ENCODE assay signal across 8 cellular contexts in genomic region chr11:108654994-108655631, GRCh38. TPM values are rescaled to one million over a fixed set of nuclear protein-coding genes. Genes with fewer than 3 reads are reported as not detected.
A peak's percentile ranks its signal among the peaks of the same experiment; 100 is the strongest.
DNase-seq lines count a peak whose midpoint lies in the region; ATAC-seq and TF ChIP-seq lines count a peak whose summit lies in the region.

No MANE protein-coding gene starts in this region.

- no peaks in the 10 kb centered on the region for H3K27me3 ChIP-seq in KMS-11 (ENCODE audit: insufficient read depth, low read depth)
- H3K27me3 ChIP-seq in RWPE2 (ENCODE audit: insufficient read depth, poor library complexity, severe bottlenecking): no peaks in the 10 kb centered on the region
- no peaks in the 10 kb centered on the region for H3K27me3 ChIP-seq in endodermal cell (ENCODE audit: control insufficient read depth, insufficient read depth, low read length, poor library complexity, severe bottlenecking)

- H3K4me3 Mint-ChIP-seq in activated CD4-positive, alpha-beta T cell treated with anti-CD3 and anti-CD28 coated beads, Interleukin-2, amount 10 ng/mL, durations not matched to agents 24 days and 14 days: no peak overlapping the region
- H3K4me3 Mint-ChIP-seq in endodermal cell: no peak overlapping the region

- 70 to 82% methylated on average over 3 to 5 of the region's 5 CpGs for WGBS in endodermal cell (ENCODE audit: insufficient coverage in 1 of 2, insufficient read length in 1 of 2), 2 experiments

- no peak overlapping the region for H3K4me3 ChIP-seq in KMS-11 (IDR thresholded peaks at IDR 0.05; ENCODE audit: insufficient read depth, low read depth, low read length)
- no peak overlapping the region for H3K4me3 ChIP-seq in RWPE2 (ENCODE audit: severe bottlenecking)
- H3K4me3 ChIP-seq in endodermal cell (ENCODE audit: low read length): no peak overlapping the region

- no peaks in the 10 kb centered on the region for H3K79me2 ChIP-seq in KMS-11 (ENCODE audit: insufficient read depth, low read depth)

- H3K9me3 ChIP-seq in RWPE2 (ENCODE audit: severe bottlenecking) (no peaks in the 10 kb centered on the region), endodermal cell (ENCODE audit: control insufficient read depth, low read length) (no peaks in the 10 kb centered on the region)

- intact Hi-C loops in activated CD4-positive, alpha-beta T cell treated with anti-CD3 and anti-CD28 coated beads, Interleukin-2, amount 10 ng/mL, durations not matched to agents 24 days and 14 days (cut with micrococcal nuclease): loop anchor here (10.0 kb wide), 1 partner anchor 910 kb away; no protein-coding TSS in a partner anchor

- peak; percentile 82 for DNase-seq in activated CD4-positive, alpha-beta T cell treated with anti-CD3 and anti-CD28 coated beads, Interleukin-2, amount 10 ng/mL, durations not matched to agents 24 days and 14 days
- no peak for DNase-seq in activated CD4-positive, alpha-beta T cell treated with anti-CD3 and anti-CD28 coated beads, Interleukin-2, amount 50 U/mL, for 4 hours
- DNase-seq in RWPE2 (ENCODE audit: low spot score): no peak
- peak; percentile 76 for DNase-seq in endodermal cell
- DNase-seq in myocyte (ENCODE audit: low read depth): peak; percentile 73
- DNase-seq in occipital lobe (lab: John Stamatoyannopoulos, UW): no peak

- no peaks in the 10 kb centered on the region for H3K4me1 Mint-ChIP-seq in activated CD4-positive, alpha-beta T cell treated with anti-CD3 and anti-CD28 coated beads, Interleukin-2, amount 10 ng/mL, durations not matched to agents 24 days and 14 days
- no peaks in the 10 kb centered on the region for H3K4me1 Mint-ChIP-seq in endodermal cell

- no peaks in the 10 kb centered on the region for H3K9me3 Mint-ChIP-seq in activated CD4-positive, alpha-beta T cell treated with anti-CD3 and anti-CD28 coated beads, Interleukin-2, amount 10 ng/mL, durations not matched to agents 24 days and 14 days
- H3K9me3 Mint-ChIP-seq in endodermal cell: peaks cover 4% of the 10 kb centered on the region

- no peak overlapping the region for H2AFZ ChIP-seq in KMS-11 (ENCODE audit: low read depth)

- ATAC-seq in RWPE2 (ENCODE audit: low read depth) (peak; percentile 71), HG03196 (IDR thresholded peaks at IDR 0.05; ENCODE audit: unreplicated experiment) (no peak)

- H3K9ac ChIP-seq in KMS-11 (no peak overlapping the region), endodermal cell (ENCODE audit: extremely low read depth, low read length, poor library complexity, severe bottlenecking) (no peak overlapping the region)

- no peaks in the 10 kb centered on the region for H4K20me1 ChIP-seq in KMS-11 (ENCODE audit: insufficient read depth)

- H3K4me1 ChIP-seq in KMS-11 (ENCODE audit: low read depth, poor library complexity, severe bottlenecking) (no peaks in the 10 kb centered on the region), RWPE2 (ENCODE audit: insufficient read depth, poor library complexity, severe bottlenecking) (no peaks in the 10 kb centered on the region), endodermal cell (ENCODE audit: control insufficient read depth, insufficient read depth, low read length) (no peaks in the 10 kb centered on the region)

- H3K36me3 Mint-ChIP-seq in activated CD4-positive, alpha-beta T cell treated with anti-CD3 and anti-CD28 coated beads, Interleukin-2, amount 10 ng/mL, durations not matched to agents 24 days and 14 days (ENCODE audit: low read depth): no peaks in the 10 kb centered on the region
- no peaks in the 10 kb centered on the region for H3K36me3 Mint-ChIP-seq in endodermal cell (ENCODE audit: low read depth)

- no peaks in the 10 kb centered on the region for H3K36me3 ChIP-seq in KMS-11 (ENCODE audit: insufficient read depth)
- no peaks in the 10 kb centered on the region for H3K36me3 ChIP-seq in RWPE2 (ENCODE audit: low read depth)
- H3K36me3 ChIP-seq in endodermal cell (ENCODE audit: control insufficient read depth, insufficient read depth, low read length): no peaks in the 10 kb centered on the region

- H3K4me2 ChIP-seq in KMS-11: no peak overlapping the region

- peaks cover 29% of the 10 kb centered on the region for H3K27me3 Mint-ChIP-seq in activated CD4-positive, alpha-beta T cell treated with anti-CD3 and anti-CD28 coated beads, Interleukin-2, amount 10 ng/mL, durations not matched to agents 24 days and 14 days
- no peaks in the 10 kb centered on the region for H3K27me3 Mint-ChIP-seq in endodermal cell (ENCODE audit: insufficient read depth)

- H3K27ac Mint-ChIP-seq in activated CD4-positive, alpha-beta T cell treated with anti-CD3 and anti-CD28 coated beads, Interleukin-2, amount 10 ng/mL, durations not matched to agents 24 days and 14 days: no peak overlapping the region
- no peak overlapping the region for H3K27ac Mint-ChIP-seq in endodermal cell

- H3K27ac ChIP-seq in KMS-11 (no peak overlapping the region), RWPE2 (ENCODE audit: poor library complexity, severe bottlenecking) (no peak overlapping the region), endodermal cell (ENCODE audit: low read depth, low read length) (no peak overlapping the region)

- TF ChIP-seq CTCF in KMS-11 (conservative IDR thresholded peaks at IDR 0.05; ENCODE audit: low read depth, low read length) (peak; percentile 70), RWPE2 (IDR thresholded peaks at IDR 0.05; ENCODE audit: poor library complexity, severe bottlenecking) (peak; percentile 94), endodermal cell (conservative IDR thresholded peaks at IDR 0.05) (peak; percentile 86)

RNA-seq across cellular contexts. Expression of gene DDX10, which starts 9.8 kb away (rescaled TPM):
- total RNA-seq in activated CD4-positive, alpha-beta T cell treated with anti-CD3 and anti-CD28 coated beads, Interleukin-2, amount 10 ng/mL, durations not matched to agents 24 days and 14 days: 68.9 and 71.6 TPM in 2 replicates
- total RNA-seq in endodermal cell (10 to 100 TPM; 31.1 to 32.7 TPM), myocyte (22.9 and 23.4 TPM in 2 replicates), occipital lobe (33.4 TPM)
- polyA plus RNA-seq in endodermal cell (2013, experiment 1 of 2): 30.5 TPM
- polyA plus RNA-seq in endodermal cell (2013, experiment 2 of 2): 27.7 TPM
- polyA plus RNA-seq in myocyte (2012): 10.6 TPM

Comparison
In these comparisons a context has a peak if more than half of its experiments do, and no peak if none do; other contexts are left out.
1. DNase-seq: peak in activated CD4-positive, alpha-beta T cell treated with anti-CD3 and anti-CD28 coated beads, Interleukin-2, amount 10 ng/mL, durations not matched to agents 24 days and 14 days (single experiment), endodermal cell (single experiment) and myocyte (single experiment); none in activated CD4-positive, alpha-beta T cell treated with anti-CD3 and anti-CD28 coated beads, Interleukin-2, amount 50 U/mL, for 4 hours (0 of 2), RWPE2 (single experiment) and occipital lobe (single experiment).
2. Peak in every context shown above with its lines, with median percentiles within 50 percentile points of each other: CTCF ChIP-seq.